Comparison of ENCODE assay signal across 14 cellular contexts in genomic region chr2:43165378-43166025, GRCh38.
DNase-seq lines count a peak whose midpoint lies in the region; ATAC-seq, FAIRE-seq and TF ChIP-seq lines count a peak whose summit lies in the region.
"Had no signal": no experiment of that assay in that cellular context is flagged by ENCODE, and none has a peak within 500 bp of the region (broad histone marks: within the 10 kb centered on the region; RNA-seq: fewer than 3 reads in every experiment).

No MANE protein-coding gene starts in this region.

- no peaks in the 10 kb centered on the region for H3K27me3 Mint-ChIP-seq in activated T-cell treated with anti-CD3 and anti-CD28 coated beads, Interleukin-2, amount 50 U/mL, for 72 hours (ENCODE audit: low read depth)

- H3K36me3 ChIP-seq in HepG2 (replicated peaks in 1 of 2; ENCODE audit: control insufficient read depth in 1 of 2, insufficient read depth in 2 of 2, low read length in 2 of 2) = no peaks in the 10 kb centered on the region
- no peaks in the 10 kb centered on the region for H3K36me3 ChIP-seq in right lobe of liver
- H3K36me3 ChIP-seq in WERI-Rb-1 = no peaks in the 10 kb centered on the region
- H3K36me3 ChIP-seq in kidney epithelial cell (ENCODE audit: control insufficient read depth, insufficient read depth, low read length) = no peaks in the 10 kb centered on the region
- no peaks in the 10 kb centered on the region for H3K36me3 ChIP-seq in kidney (ENCODE audit: control insufficient read depth in 1 of 2, insufficient read depth in 2 of 2, low read length in 2 of 2)
- H3K36me3 ChIP-seq: heart left ventricle, uterus had no signal

- TF ChIP-seq EP300 in HepG2 (IDR thresholded peaks at IDR 0.05; ENCODE audit: low read depth in 2 of 2, low read length in 2 of 2) (no peak), HepG2 (CRISPR knock-in tag; IDR thresholded peaks at IDR 0.05; ENCODE audit: borderline replicate concordance) (no peak)

- H3K4me2 ChIP-seq in HepG2 (ENCODE audit: low read depth, low read length) = no peak overlapping the region

- H3K4me1 Mint-ChIP-seq in activated T-cell treated with anti-CD3 and anti-CD28 coated beads, Interleukin-2, amount 50 U/mL, for 72 hours (ENCODE audit: low read depth) = peaks cover 47% of the 10 kb centered on the region

- H3K9me3 Mint-ChIP-seq in activated T-cell treated with anti-CD3 and anti-CD28 coated beads, Interleukin-2, amount 50 U/mL, for 72 hours = no peaks in the 10 kb centered on the region

- no peak for ATAC-seq in HepG2
- ATAC-seq in right lobe of liver = no peak
- no peak for ATAC-seq in HG02763 (IDR thresholded peaks at IDR 0.05; ENCODE audit: unreplicated experiment)
- ATAC-seq in activated T-cell treated with anti-CD3 and anti-CD28 coated beads, Interleukin-2, amount 50 U/mL, for 72 hours (replicated peaks in 1 of 2) = no peak
- ATAC-seq: heart left ventricle had no signal

- no peaks in the 10 kb centered on the region for H3K9me3 ChIP-seq in HepG2 (ENCODE audit: low read length)
- no peaks in the 10 kb centered on the region for H3K9me3 ChIP-seq in right lobe of liver
- no peaks in the 10 kb centered on the region for H3K9me3 ChIP-seq in WERI-Rb-1 (ENCODE audit: severe bottlenecking)
- H3K9me3 ChIP-seq in kidney (ENCODE audit: control insufficient read depth in 1 of 2, low read length in 2 of 2) = no peaks in the 10 kb centered on the region
- H3K9me3 ChIP-seq: heart left ventricle, uterus had no signal

- no peak overlapping the region for H3K4me3 ChIP-seq in HepG2 (replicated peaks in 1 of 3; ENCODE audit: insufficient read depth in 1 of 3, low read depth in 2 of 3, low read length in 3 of 3)
- H3K4me3 ChIP-seq in right lobe of liver = no peak overlapping the region
- no peak overlapping the region for H3K4me3 ChIP-seq in WERI-Rb-1 (ENCODE audit: low read depth, low read length)
- no peak overlapping the region for H3K4me3 ChIP-seq in kidney epithelial cell (ENCODE audit: low read depth, low read length)
- H3K4me3 ChIP-seq in kidney (ENCODE audit: low read length in 2 of 2) = no peak overlapping the region
- H3K4me3 ChIP-seq: heart left ventricle, uterus had no signal

- no peaks in the 10 kb centered on the region for H4K20me1 ChIP-seq in HepG2 (ENCODE audit: insufficient read depth, low read length)

- WGBS in HepG2 (ENCODE audit: low lambda C conversion rate) = 90% methylated on average over 8 of the region's 8 CpGs
- WGBS in right lobe of liver (ENCODE audit: insufficient coverage, low coverage, low lambda C conversion rate, missing lambda C conversion rate) = 43% methylated on average over 1 of the region's 8 CpGs

- no peak overlapping the region for H2AFZ ChIP-seq in HepG2 (ENCODE audit: low read length)
- H2AFZ ChIP-seq: parathyroid adenoma had no signal

- DNase-seq in HepG2 (ENCODE audit: low spot score) (peak; percentile 47), right lobe of liver (no peak), WERI-Rb-1 (peak; percentile 47), kidney epithelial cell (ENCODE audit: low read depth) (no peak), kidney (no peak), SHP77 treated with DMSO at 0.1 percent for 48 hours (lab: John Stamatoyannopoulos, UW) (no peak)
- no peak for DNase-seq in activated T-cell treated with anti-CD3 and anti-CD28 coated beads, Interleukin-2, amount 50 U/mL, for 72 hours
- DNase-seq: heart left ventricle; NCI-H1436 treated with DMSO at 0.1 percent for 48 hours; NCI-H526 treated with DMSO at 0.1 percent for 48 hours; stimulated activated CD8-positive, alpha-beta memory T cell treated with anti-CD3 and anti-CD28 coated beads, Interleukin-4, amount 100 ng/mL, for 48 hours; uterus had no signal

- POLR2A ChIA-PET in HepG2 (lab: Yijun Ruan, JAX) = interaction anchor here (1.7 to 11.0 kb wide), 2 partner anchors 12 to 44 kb away, joined by 3 to 97 read pairs; no protein-coding TSS in a partner anchor

- H3K4me3 Mint-ChIP-seq in activated T-cell treated with anti-CD3 and anti-CD28 coated beads, Interleukin-2, amount 50 U/mL, for 72 hours = no peak overlapping the region

- BruUV-seq in HepG2 (replicated peaks; lab: Mats Ljungman, UMichigan) = no TSS peak

- peak; percentile 66 for TF ChIP-seq RAD21 in HepG2 (CRISPR knock-in tag; IDR thresholded peaks at IDR 0.05)

- TF ChIP-seq POLR2A in HepG2 (IDR thresholded peaks at IDR 0.05; ENCODE audit: insufficient read depth in 1 of 2, low read depth in 2 of 2, low read length in 2 of 2) (no peak), right lobe of liver (IDR thresholded peaks at IDR 0.05) (no peak)

- FAIRE-seq in HepG2 (lab: Jason Lieb, UNC) (no peak), kidney (lab: Jason Lieb, UNC) (no peak)

- no peak overlapping the region for H3K27ac Mint-ChIP-seq in activated T-cell treated with anti-CD3 and anti-CD28 coated beads, Interleukin-2, amount 50 U/mL, for 72 hours

- H3K27ac ChIP-seq in HepG2 (ENCODE audit: extremely low read length, insufficient read depth, low read length) (no peak overlapping the region), right lobe of liver (no peak overlapping the region), WERI-Rb-1 (no peak overlapping the region), kidney (ENCODE audit: low read depth in 2 of 2, low read length in 2 of 2) (no peak overlapping the region)
- H3K27ac ChIP-seq: heart left ventricle, parathyroid adenoma, uterus had no signal

- CTCF ChIA-PET in HepG2 (lab: Yijun Ruan, JAX; ENCODE audit: low intra/inter-chr PET ratio, low total read pairs) = interaction anchor here (0.7 to 1.0 kb wide), 2 partner anchors 34 to 191 kb away, joined by 3 read pairs; no protein-coding TSS in a partner anchor

- intact Hi-C loops in HepG2 (cut with micrococcal nuclease; ENCODE audit: unreplicated experiment) = loop anchor here (5.0 kb wide), 1 partner anchor 338 kb away; no protein-coding TSS in a partner anchor
- intact Hi-C loops in right lobe of liver (cut with DNase I) = loop anchor here in 1 of 2 donors (10.0 kb wide), 2 partner anchors 59 to 201 kb away; partner anchors contain the start of gene ZFP36L2
- intact Hi-C loops in kidney (cut with DNase I) = no loop called here

- H3K4me1 ChIP-seq in HepG2 (ENCODE audit: insufficient read depth, low read length) (peaks cover 83% of the 10 kb centered on the region), right lobe of liver (peaks cover 0 to 35% (median 13%) of the 10 kb centered on the region in 4 donors), kidney (ENCODE audit: control insufficient read depth in 1 of 2, insufficient read depth in 1 of 2, low read depth in 1 of 2, low read length in 2 of 2) (peaks cover 25 to 27% of the 10 kb centered on the region in 2 donors)
- H3K4me1 ChIP-seq: uterus had no signal

- in situ Hi-C loops in HepG2 (cut with HindIII; ENCODE audit: extremely low pct_ligation_motif_present, low pct_unique_long_range_greater_than_20kb) = loop anchor here (10.0 kb wide), 1 partner anchor 59 kb away; the partner anchor contains the start of gene ZFP36L2

- H3K27me3 ChIP-seq in HepG2 (ENCODE audit: control insufficient read depth in 1 of 2, insufficient read depth in 2 of 2, low read length in 2 of 2) (no peaks in the 10 kb centered on the region), right lobe of liver (no peaks in the 10 kb centered on the region), WERI-Rb-1 (ENCODE audit: insufficient read depth, low read depth, severe bottlenecking) (no peaks in the 10 kb centered on the region), kidney epithelial cell (ENCODE audit: control insufficient read depth, insufficient read depth, low read length) (no peaks in the 10 kb centered on the region)
- H3K27me3 ChIP-seq: heart left ventricle, uterus had no signal

- H3K79me2 ChIP-seq in HepG2 (ENCODE audit: insufficient read depth, low read length) = no peaks in the 10 kb centered on the region
- H3K79me2 ChIP-seq: parathyroid adenoma had no signal

- TF ChIP-seq CTCF in HepG2 (CRISPR knock-in tag; IDR thresholded peaks at IDR 0.05) (peak; percentile 59), right lobe of liver (IDR thresholded peaks at IDR 0.05) (no peak), WERI-Rb-1 (IDR thresholded peaks at IDR 0.05; ENCODE audit: low read depth, low read length) (peak; percentile 65), kidney epithelial cell (IDR thresholded peaks at IDR 0.05; ENCODE audit: insufficient read depth, low read length, poor library complexity, severe bottlenecking) (peak; percentile 10), kidney (IDR thresholded peaks at IDR 0.05; ENCODE audit: borderline replicate concordance, extremely low read depth, insufficient read depth) (no peak)

- no peaks in the 10 kb centered on the region for H3K36me3 Mint-ChIP-seq in activated T-cell treated with anti-CD3 and anti-CD28 coated beads, Interleukin-2, amount 50 U/mL, for 72 hours (ENCODE audit: insufficient read depth in 2 of 2)

- H3K9ac ChIP-seq in HepG2 (ENCODE audit: insufficient read depth, low read depth, low read length) (no peak overlapping the region), kidney (ENCODE audit: low read length in 2 of 2) (no peak overlapping the region)
- H3K9ac ChIP-seq: parathyroid adenoma had no signal

TF ChIP-seq in HepG2, 621 proteins besides CTCF, POLR2A, EP300 and RAD21 (continues in another document):
- no peak for TF ChIP-seq FOXO4 (CRISPR knock-in tag; conservative IDR thresholded peaks at IDR 0.05)
- TF ChIP-seq SATB2 (CRISPR knock-in tag; IDR thresholded peaks at IDR 0.05) = no peak
- TF ChIP-seq SOX13 (IDR thresholded peaks at IDR 0.05) = no peak
- TF ChIP-seq SOX13 (CRISPR knock-in tag; conservative IDR thresholded peaks at IDR 0.05 in 1 of 2, IDR thresholded peaks at IDR 0.05 in 1 of 2) = 0 out of 4 replicates have a peak, but pooled peaks of 1 of the 2 experiments have one; percentile 10
- TF ChIP-seq STAG1 (CRISPR knock-in tag; IDR thresholded peaks at IDR 0.05) = peak; percentile 63
- no peak for TF ChIP-seq ZNF576 (CRISPR knock-in tag; IDR thresholded peaks at IDR 0.05)
- no peak for TF ChIP-seq PLRG1 (conservative IDR thresholded peaks at IDR 0.05)
- no peak for TF ChIP-seq ZNF264 (CRISPR knock-in tag; IDR thresholded peaks at IDR 0.05)

Comparison
In these comparisons a context has a peak if more than half of its experiments do, and no peak if none do; other contexts are left out.
1. DNase-seq: peak in HepG2 (single experiment) and WERI-Rb-1 (single experiment); none in right lobe of liver (0 of 3), kidney epithelial cell (single experiment), kidney (single experiment), SHP77 treated with DMSO at 0.1 percent for 48 hours (single experiment) and activated T-cell treated with anti-CD3 and anti-CD28 coated beads, Interleukin-2, amount 50 U/mL, for 72 hours (0 of 2).
2. CTCF ChIP-seq: peak in HepG2 (single experiment), WERI-Rb-1 (single experiment) and kidney epithelial cell (single experiment); none in right lobe of liver (0 of 4) and kidney (single experiment).